29 cellular contexts compared by ENCODE assay signal in genomic region chr12:119727600-119728436, GRCh38. TPM values are rescaled to one million over a fixed set of nuclear protein-coding genes. Genes with fewer than 3 reads are reported as not detected.
DNase-seq lines count a peak whose midpoint lies in the region; ATAC-seq, FAIRE-seq and TF ChIP-seq lines count a peak whose summit lies in the region.
"Had no signal": no experiment of that assay in that cellular context is flagged by ENCODE, and none has a peak within 500 bp of the region (broad histone marks: within the 10 kb centered on the region; RNA-seq: fewer than 3 reads in every experiment).

No MANE protein-coding gene starts in this region.

- H3K27me3 Mint-ChIP-seq in activated T-helper 1 cell treated with anti-CD3 and anti-CD28 coated beads, Interleukin-12 subunit alpha, Interleukin-12 subunit beta, Interleukin-2, Interleukin-4 antibody, amounts not matched to agents 30 ng/mL and 10 ng/mL and 1 ng/mL, durations not matched to agents 14 hours and 24 hours and 36 hours (ENCODE audit: insufficient read depth): no peaks in the 10 kb centered on the region
- H3K27me3 Mint-ChIP-seq: activated naive CD8-positive, alpha-beta T cell treated with anti-CD3 and anti-CD28 coated beads, Interleukin-2, amount 10 ng/mL, durations not matched to agents 7 days and 5 days; central memory CD8-positive, alpha-beta T cell; IgD-negative memory B cell; naive B cell had no signal

- peaks cover 21% of the 10 kb centered on the region for H3K4me1 Mint-ChIP-seq in activated T-helper 1 cell treated with anti-CD3 and anti-CD28 coated beads, Interleukin-12 subunit alpha, Interleukin-12 subunit beta, Interleukin-2, Interleukin-4 antibody, amounts not matched to agents 30 ng/mL and 10 ng/mL and 1 ng/mL, durations not matched to agents 14 hours and 24 hours and 36 hours (ENCODE audit: low read depth)
- H3K4me1 Mint-ChIP-seq: central memory CD8-positive, alpha-beta T cell; mesothelial cell of epicardium had no signal

- H3K36me3 Mint-ChIP-seq in activated T-helper 1 cell treated with anti-CD3 and anti-CD28 coated beads, Interleukin-12 subunit alpha, Interleukin-12 subunit beta, Interleukin-2, Interleukin-4 antibody, amounts not matched to agents 30 ng/mL and 10 ng/mL and 1 ng/mL, durations not matched to agents 14 hours and 24 hours and 36 hours (ENCODE audit: low read depth): peaks cover 16% of the 10 kb centered on the region
- H3K36me3 Mint-ChIP-seq: naive B cell had no signal

- intact Hi-C loops in dorsolateral prefrontal cortex (cut with DNase I): no loop called here
- intact Hi-C loops in thyroid gland (cut with DNase I): no loop called here
- intact Hi-C loops in activated T-helper 1 cell treated with anti-CD3 and anti-CD28 coated beads, Interleukin-12 subunit alpha, Interleukin-12 subunit beta, Interleukin-2, Interleukin-4 antibody, amounts not matched to agents 30 ng/mL and 10 ng/mL and 1 ng/mL, durations not matched to agents 14 hours and 24 hours and 36 hours (cut with micrococcal nuclease): no loop called here

- H3K4me3 ChIP-seq in dorsolateral prefrontal cortex (no peak overlapping the region), thyroid gland (replicated peaks in 1 of 3) (no peak overlapping the region)
- H3K4me3 ChIP-seq: BLaER1 treated with 17β-estradiol and CSF1 and Interleukin-3, amounts not matched to agents 10 nM and 100 nM; skin epidermis; stomach had no signal

- no peak overlapping the region for H3K4me3 Mint-ChIP-seq in activated T-helper 1 cell treated with anti-CD3 and anti-CD28 coated beads, Interleukin-12 subunit alpha, Interleukin-12 subunit beta, Interleukin-2, Interleukin-4 antibody, amounts not matched to agents 30 ng/mL and 10 ng/mL and 1 ng/mL, durations not matched to agents 14 hours and 24 hours and 36 hours
- H3K4me3 Mint-ChIP-seq: activated naive CD8-positive, alpha-beta T cell treated with anti-CD3 and anti-CD28 coated beads, Interleukin-2, amount 10 ng/mL, durations not matched to agents 7 days and 5 days; central memory CD8-positive, alpha-beta T cell; IgD-negative memory B cell; mesothelial cell of epicardium had no signal

- no peaks in the 10 kb centered on the region for H3K36me3 ChIP-seq in thyroid gland

- no peaks in the 10 kb centered on the region for H3K27me3 ChIP-seq in dorsolateral prefrontal cortex
- H3K27me3 ChIP-seq in layer of hippocampus (ENCODE audit: control insufficient read depth, insufficient read depth, low read length): no peaks in the 10 kb centered on the region
- no peaks in the 10 kb centered on the region for H3K27me3 ChIP-seq in thyroid gland
- H3K27me3 ChIP-seq: BLaER1 treated with 17β-estradiol and CSF1 and Interleukin-3, amounts not matched to agents 10 nM and 100 nM; stomach had no signal

- TF ChIP-seq CTCF in dorsolateral prefrontal cortex (IDR thresholded peaks at IDR 0.05 in 54 of 56, conservative IDR thresholded peaks at IDR 0.05 in 2 of 56; ENCODE audit: low read depth in 1 of 56, partially characterized antibody in 56 of 56): no peak
- TF ChIP-seq CTCF in thyroid gland (IDR thresholded peaks at IDR 0.05): no peak

- TF ChIP-seq POLR2A in thyroid gland (IDR thresholded peaks at IDR 0.05): no peak

- H3K9me3 Mint-ChIP-seq in activated T-helper 1 cell treated with anti-CD3 and anti-CD28 coated beads, Interleukin-12 subunit alpha, Interleukin-12 subunit beta, Interleukin-2, Interleukin-4 antibody, amounts not matched to agents 30 ng/mL and 10 ng/mL and 1 ng/mL, durations not matched to agents 14 hours and 24 hours and 36 hours: no peaks in the 10 kb centered on the region
- H3K9me3 Mint-ChIP-seq: activated naive CD8-positive, alpha-beta T cell treated with anti-CD3 and anti-CD28 coated beads, Interleukin-2, amount 10 ng/mL, durations not matched to agents 7 days and 5 days; central memory CD8-positive, alpha-beta T cell; mesothelial cell of epicardium; naive B cell had no signal

- peaks cover 9 to 15% of the 10 kb centered on the region in 2 donors for H3K4me1 ChIP-seq in thyroid gland

- WGBS in thyroid gland, 2 donors: 61 to 62% methylated on average over 3 of the region's 3 CpGs

- no peak overlapping the region for H3K27ac Mint-ChIP-seq in activated T-helper 1 cell treated with anti-CD3 and anti-CD28 coated beads, Interleukin-12 subunit alpha, Interleukin-12 subunit beta, Interleukin-2, Interleukin-4 antibody, amounts not matched to agents 30 ng/mL and 10 ng/mL and 1 ng/mL, durations not matched to agents 14 hours and 24 hours and 36 hours
- H3K27ac Mint-ChIP-seq: activated naive CD8-positive, alpha-beta T cell treated with anti-CD3 and anti-CD28 coated beads, Interleukin-2, amount 10 ng/mL, durations not matched to agents 7 days and 5 days; IgD-negative memory B cell; mesothelial cell of epicardium had no signal

- H3K9me3 ChIP-seq in thyroid gland: no peaks in the 10 kb centered on the region
- H3K9me3 ChIP-seq: BLaER1 treated with 17β-estradiol and CSF1 and Interleukin-3, amounts not matched to agents 10 nM and 100 nM; stomach had no signal

- ATAC-seq in GM18873 (IDR thresholded peaks at IDR 0.05; ENCODE audit: low FRiP score, unreplicated experiment): no peak
- ATAC-seq: Panc1 had no signal

- H3K27ac ChIP-seq in dorsolateral prefrontal cortex (peak overlapping the region in 57 of 59 donors; percentile 4 to 89 (median 70)), layer of hippocampus (ENCODE audit: low read depth, low read length) (peak overlapping the region; percentile 2), thyroid gland (peak overlapping the region; percentile 27 to 63 (median 61))
- H3K27ac ChIP-seq: BLaER1 treated with 17β-estradiol and CSF1 and Interleukin-3, amounts not matched to agents 10 nM and 100 nM; skin epidermis; WERI-Rb-1 had no signal

- FAIRE-seq in GM19239 (lab: Jason Lieb, UNC): peak; percentile 26

- DNase-seq in GM19239 (ENCODE audit: insufficient read length, low spot score) (no peak), dorsolateral prefrontal cortex (peak in 2 of 10 donors; percentile 40 to 52), thyroid gland (peak in 1 of 2 donors; percentile 16), HK-2 (ENCODE audit: unreplicated experiment) (no peak)
- no peak for DNase-seq in activated T-helper 1 cell treated with anti-CD3 and anti-CD28 coated beads, Interleukin-12 subunit alpha, Interleukin-12 subunit beta, Interleukin-2, Interleukin-4 antibody, amounts not matched to agents 30 ng/mL and 10 ng/mL and 1 ng/mL, durations not matched to agents 14 hours and 24 hours and 36 hours (ENCODE audit: low spot score)
- DNase-seq: activated CD4-positive, alpha-beta T cell treated with anti-CD3 and anti-CD28 coated beads for 48 hours; activated CD8-positive, alpha-beta memory T cell treated with anti-CD3 and anti-CD28 coated beads for 24 hours; activated effector memory CD4-positive, alpha-beta T cell treated with anti-CD3 and anti-CD28 coated beads, Interleukin-2, amount 50 U/mL, for 16 hours; activated naive CD8-positive, alpha-beta T cell treated with anti-CD3 and anti-CD28 coated beads, Interleukin-2, amount 10 ng/mL, durations not matched to agents 7 days and 5 days; COR-L47; DND-41; foreskin fibroblast; naive B cell; NCI-H1092 treated with DMSO at 0.1 percent for 48 hours; NCI-H187 treated with DMSO at 0.1 percent for 48 hours; NCI-H524 treated with DMSO at 0.1 percent for 48 hours; SIG-M5; stomach; T1000; trophoblast cell; WERI-Rb-1 had no signal

RNA-seq across cellular contexts. Expression of gene PRKAB1, which starts 59.9 kb away (rescaled TPM):
- 10 to 100 TPM; 17.0 to 44.5 (median 30.2) TPM for total RNA-seq in dorsolateral prefrontal cortex
- 100 to 1,000 TPM in 1 of 4 donors, 10 to 100 TPM in 3; 22.5 to 197 (median 32.3) TPM for total RNA-seq in thyroid gland
- 30.3 and 33.7 TPM in 2 replicates for total RNA-seq in activated T-helper 1 cell treated with anti-CD3 and anti-CD28 coated beads, Interleukin-12 subunit alpha, Interleukin-12 subunit beta, Interleukin-2, Interleukin-4 antibody, amounts not matched to agents 30 ng/mL and 10 ng/mL and 1 ng/mL, durations not matched to agents 14 hours and 24 hours and 36 hours

Comparison
In these comparisons a context has a peak if more than half of its experiments do, and no peak if none do; other contexts are left out.
1. H3K27ac ChIP-seq: peak in every context shown above with its lines; median percentile 70 in dorsolateral prefrontal cortex; 61 in thyroid gland; 2 in layer of hippocampus.